12 cellular contexts compared by ENCODE assay signal in the genomic region with DNA sequence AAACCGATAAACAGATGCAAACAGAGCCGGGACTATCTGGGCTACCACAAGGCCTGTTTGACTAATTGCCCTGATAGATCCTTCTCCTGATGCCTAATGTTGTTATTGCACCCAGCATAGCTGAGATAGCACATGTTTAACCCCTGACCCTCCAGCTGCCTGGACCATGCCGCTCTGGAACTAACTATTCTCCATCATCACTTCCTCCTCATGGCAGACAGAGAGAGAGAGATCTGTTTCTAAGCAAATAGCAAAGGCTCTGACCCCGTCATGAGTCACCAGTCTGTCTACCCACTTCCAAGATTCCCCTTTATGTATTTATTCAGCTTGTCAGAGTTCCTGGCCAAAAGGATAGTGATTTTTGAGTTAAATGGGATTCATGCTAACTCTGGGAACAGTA. TPM values are rescaled to one million over a fixed set of nuclear protein-coding genes. Genes with fewer than 3 reads are reported as not detected.
DNase-seq lines count a peak whose midpoint lies in the region; ATAC-seq, FAIRE-seq and TF ChIP-seq lines count a peak whose summit lies in the region.
"Had no signal": no experiment of that assay in that cellular context is flagged by ENCODE, and none has a peak within 500 bp of the region (broad histone marks: within the 10 kb centered on the region; RNA-seq: fewer than 3 reads in every experiment).

No MANE protein-coding gene starts in this region.

- H3K27ac ChIP-seq in HUES48 (ENCODE audit: low read depth, low read length): peak overlapping the region; percentile 18
- peak overlapping the region; percentile 87 for H3K27ac ChIP-seq in brain microvascular endothelial cell
- H3K27ac ChIP-seq in HepG2 (ENCODE audit: extremely low read length, insufficient read depth, low read length): no peak overlapping the region

- H3K79me2 ChIP-seq in HepG2 (ENCODE audit: insufficient read depth, low read length): no peaks in the 10 kb centered on the region

- no peak for TF ChIP-seq POLR2A in HepG2 (IDR thresholded peaks at IDR 0.05; ENCODE audit: insufficient read depth in 1 of 2, low read depth in 2 of 2, low read length in 2 of 2)

- POLR2A ChIA-PET in HepG2 (lab: Yijun Ruan, JAX): no interaction called here

- H4K20me1 ChIP-seq in HepG2 (ENCODE audit: insufficient read depth, low read length): no peaks in the 10 kb centered on the region

- H2AFZ ChIP-seq in HepG2 (ENCODE audit: low read length): no peak overlapping the region

- H3K4me1 ChIP-seq in HUES48 (ENCODE audit: control insufficient read depth, insufficient read depth, low read length) (no peaks in the 10 kb centered on the region), HepG2 (ENCODE audit: insufficient read depth, low read length) (peaks cover 10% of the 10 kb centered on the region; the same call in 1 of the 2 replicates)

- TF ChIP-seq RAD21 in HepG2 (CRISPR knock-in tag; IDR thresholded peaks at IDR 0.05): no peak

- H3K9ac ChIP-seq in HUES48 (ENCODE audit: low read depth, low read length): no peak overlapping the region
- no peak overlapping the region for H3K9ac ChIP-seq in HepG2 (ENCODE audit: insufficient read depth, low read depth, low read length)

- ATAC-seq in HepG2: peak; percentile 95
- no peak for ATAC-seq in HG02840 (IDR thresholded peaks at IDR 0.05; ENCODE audit: low FRiP score, unreplicated experiment)

- no peak overlapping the region for H3K4me2 ChIP-seq in HepG2 (ENCODE audit: low read depth, low read length)

- H3K9me3 ChIP-seq in HUES48 (ENCODE audit: control insufficient read depth, insufficient read depth, low read length): no peaks in the 10 kb centered on the region
- peaks cover 29% of the 10 kb centered on the region for H3K9me3 ChIP-seq in HepG2 (ENCODE audit: low read length)

- 0 out of 4 replicates have a peak, but pooled peaks of 1 of the 2 experiments have one; percentile 9 for TF ChIP-seq EP300 in HepG2 (IDR thresholded peaks at IDR 0.05; ENCODE audit: low read depth in 2 of 2, low read length in 2 of 2)
- TF ChIP-seq EP300 in HepG2 (CRISPR knock-in tag; IDR thresholded peaks at IDR 0.05; ENCODE audit: borderline replicate concordance): no peak

- TF ChIP-seq CTCF in brain microvascular endothelial cell (IDR thresholded peaks at IDR 0.05; ENCODE audit: low read depth, low read length, missing control alignments) (peak; percentile 11), HepG2 (CRISPR knock-in tag; IDR thresholded peaks at IDR 0.05) (no peak)

- BruUV-seq in HepG2 (replicated peaks; lab: Mats Ljungman, UMichigan): no TSS peak

- H3K27me3 ChIP-seq in HUES48 (ENCODE audit: control insufficient read depth, insufficient read depth, low read length) (no peaks in the 10 kb centered on the region), brain microvascular endothelial cell (replicated peaks) (no peaks in the 10 kb centered on the region), HepG2 (ENCODE audit: control insufficient read depth in 1 of 2, insufficient read depth in 2 of 2, low read length in 2 of 2) (no peaks in the 10 kb centered on the region; a peak in 1 of 5 replicates)

- DNase-seq in AG08396 (ENCODE audit: low spot score): peak; percentile 60
- DNase-seq in brain microvascular endothelial cell: peak; percentile 99
- DNase-seq in HepG2 (ENCODE audit: low spot score): peak; percentile 77
- no peak for DNase-seq in NCI-H774 (lab: John Stamatoyannopoulos, UW)
- DNase-seq in stimulated activated naive CD4-positive, alpha-beta T cell treated with Interleukin-2 at 50 U/mL for 16 hours (lab: John Stamatoyannopoulos, UW): no peak
- DNase-seq in activated CD8-positive, alpha-beta memory T cell treated with anti-CD3 and anti-CD28 coated beads, Interleukin-2, amount 50 U/mL, for 4 hours: no peak
- DNase-seq: activated CD4-positive, alpha-beta T cell treated with anti-CD3 and anti-CD28 coated beads, Interleukin-2, amount 50 U/mL, for 1 hour; H7; NCI-H1694 had no signal

- 0% methylated on average over 3 of the region's 4 CpGs for WGBS in HepG2 (ENCODE audit: low lambda C conversion rate)

- no peaks in the 10 kb centered on the region for H3K36me3 ChIP-seq in HUES48 (ENCODE audit: control insufficient read depth, insufficient read depth, low read length)
- H3K36me3 ChIP-seq in brain microvascular endothelial cell (replicated peaks): no peaks in the 10 kb centered on the region
- no peaks in the 10 kb centered on the region for H3K36me3 ChIP-seq in HepG2 (replicated peaks in 1 of 2; ENCODE audit: control insufficient read depth in 1 of 2, insufficient read depth in 2 of 2, low read length in 2 of 2)

- intact Hi-C loops in HepG2 (cut with micrococcal nuclease; ENCODE audit: unreplicated experiment): loop anchor here (2.0 to 5.0 kb wide), 2 partner anchors 17 to 46 kb away; no protein-coding TSS in a partner anchor

- in situ Hi-C loops in brain microvascular endothelial cell (cut with HindIII; ENCODE audit: low pct_ligation_motif_present, low sequenced_read_pairs): no loop called here
- in situ Hi-C loops in HepG2 (cut with HindIII; ENCODE audit: extremely low pct_ligation_motif_present, low pct_unique_long_range_greater_than_20kb): no loop called here

- FAIRE-seq in HepG2 (lab: Jason Lieb, UNC): peak; percentile 51
- FAIRE-seq: G401.6 had no signal

- CTCF ChIA-PET in HepG2 (lab: Yijun Ruan, JAX; ENCODE audit: low intra/inter-chr PET ratio, low total read pairs): no interaction called here

- H3K4me3 ChIP-seq in HUES48 (ENCODE audit: low read depth, low read length) (no peak overlapping the region), brain microvascular endothelial cell (ENCODE audit: low read depth, low read length) (no peak overlapping the region), HepG2 (replicated peaks in 1 of 3; ENCODE audit: insufficient read depth in 1 of 3, low read depth in 2 of 3, low read length in 3 of 3) (no peak overlapping the region)

TF ChIP-seq in HepG2, 621 proteins besides CTCF, POLR2A, EP300 and RAD21 (continues in another document):
- TF ChIP-seq ZNF879 (CRISPR knock-in tag; IDR thresholded peaks at IDR 0.05): no peak
- no peak for TF ChIP-seq MXD4 (CRISPR knock-in tag; IDR thresholded peaks at IDR 0.05)
- no peak for TF ChIP-seq TGIF2 (CRISPR knock-in tag; IDR thresholded peaks at IDR 0.05)
- no peak for TF ChIP-seq NR3C1 (CRISPR knock-in tag; IDR thresholded peaks at IDR 0.05)
- TF ChIP-seq, protein P1, sequence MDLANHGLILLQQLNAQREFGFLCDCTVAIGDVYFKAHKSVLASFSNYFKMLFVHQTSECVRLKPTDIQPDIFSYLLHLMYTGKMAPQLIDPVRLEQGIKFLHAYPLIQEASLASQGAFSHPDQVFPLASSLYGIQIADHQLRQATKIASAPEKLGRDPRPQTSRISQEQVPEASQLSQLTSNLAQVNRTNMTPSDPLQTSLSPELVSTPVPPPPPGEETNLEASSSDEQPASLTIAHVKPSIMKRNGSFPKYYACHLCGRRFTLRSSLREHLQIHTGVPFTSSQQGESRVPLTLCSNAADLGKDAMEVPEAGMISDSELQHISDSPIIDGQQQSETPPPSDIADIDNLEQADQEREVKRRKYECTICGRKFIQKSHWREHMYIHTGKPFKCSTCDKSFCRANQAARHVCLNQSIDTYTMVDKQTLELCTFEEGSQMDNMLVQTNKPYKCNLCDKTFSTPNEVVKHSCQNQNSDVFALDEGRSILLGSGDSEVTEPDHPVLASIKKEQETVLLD (CRISPR knock-in tag; IDR thresholded peaks at IDR 0.05; ENCODE audit: low read depth): no peak
- no peak for TF ChIP-seq ZNF251 (CRISPR knock-in tag; IDR thresholded peaks at IDR 0.05)
- TF ChIP-seq, protein P2, sequence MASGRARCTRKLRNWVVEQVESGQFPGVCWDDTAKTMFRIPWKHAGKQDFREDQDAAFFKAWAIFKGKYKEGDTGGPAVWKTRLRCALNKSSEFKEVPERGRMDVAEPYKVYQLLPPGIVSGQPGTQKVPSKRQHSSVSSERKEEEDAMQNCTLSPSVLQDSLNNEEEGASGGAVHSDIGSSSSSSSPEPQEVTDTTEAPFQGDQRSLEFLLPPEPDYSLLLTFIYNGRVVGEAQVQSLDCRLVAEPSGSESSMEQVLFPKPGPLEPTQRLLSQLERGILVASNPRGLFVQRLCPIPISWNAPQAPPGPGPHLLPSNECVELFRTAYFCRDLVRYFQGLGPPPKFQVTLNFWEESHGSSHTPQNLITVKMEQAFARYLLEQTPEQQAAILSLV (CRISPR knock-in tag; IDR thresholded peaks at IDR 0.05; ENCODE audit: borderline replicate concordance): no peak
- peak; percentile 66 for TF ChIP-seq FOXA3 (CRISPR knock-in tag; IDR thresholded peaks at IDR 0.05)
- TF ChIP-seq ZNF256 (CRISPR knock-in tag; conservative IDR thresholded peaks at IDR 0.05): no peak
- TF ChIP-seq ZNF792 (CRISPR knock-in tag; IDR thresholded peaks at IDR 0.05): peak; percentile 86
- TF ChIP-seq JUND (CRISPR knock-in tag; IDR thresholded peaks at IDR 0.05): peak; percentile 78
- no peak for TF ChIP-seq SNRNP70 (IDR thresholded peaks at IDR 0.05; ENCODE audit: low read depth, low read length)

RNA-seq across cellular contexts. Expression of a gene that starts 58.2 kb away (rescaled TPM):
- total RNA-seq in HepG2 (2016; rRNA removed; fragmentation: Illumina TruSeq; extraction: Trizol): not detected in 2 replicates
- total RNA-seq in HepG2 (2016; cell fraction: cytosol; rRNA removed; fragmentation: Illumina TruSeq; extraction: Trizol; ENCODE audit: low read depth): not detected in 2 replicates
- total RNA-seq in HepG2 (2016; cell fraction: insoluble cytoplasmic fraction; rRNA removed; fragmentation: Illumina TruSeq; extraction: Trizol): not detected in 2 replicates
- not detected in 2 replicates for total RNA-seq in HepG2 (2016; cell fraction: membrane; rRNA removed; fragmentation: Illumina TruSeq; extraction: Trizol)
- 0.06 TPM in 1 of 2 replicates, not detected in the other for total RNA-seq in HepG2 (2016; cell fraction: nucleus; rRNA removed; fragmentation: Illumina TruSeq; extraction: Trizol)
- 0.16 TPM in 1 of 2 replicates, not detected in the other for polyA plus RNA-seq in HepG2 (2011; rRNA removed)
- polyA plus RNA-seq in HepG2 (2011; cell fraction: cytosol; rRNA removed): not detected in 2 replicates
- polyA plus RNA-seq in HepG2 (2011; cell fraction: nucleus; rRNA removed): not detected in 2 replicates
- polyA plus RNA-seq in HepG2 (2012): not detected in 2 replicates
- not detected in 2 replicates for polyA plus RNA-seq in HepG2 (2016; cell fraction: cytosol; fragmentation: Illumina TruSeq; extraction: Trizol; ENCODE audit: low read depth)
- not detected in 2 replicates for polyA plus RNA-seq in HepG2 (2016; cell fraction: insoluble cytoplasmic fraction; fragmentation: Illumina TruSeq; extraction: Trizol; ENCODE audit: low read depth)
- polyA plus RNA-seq in HepG2 (2016; cell fraction: membrane; fragmentation: Illumina TruSeq; extraction: Trizol; ENCODE audit: low read depth): not detected in 2 replicates
- polyA plus RNA-seq in HepG2 (2016; cell fraction: nucleus; fragmentation: Illumina TruSeq; extraction: Trizol; ENCODE audit: insufficient read depth, low read depth): not detected in 2 replicates
- 7.6 TPM in 1 of 2 replicates, not detected in the other for polyA minus RNA-seq in HepG2 (2011; rRNA and poly(A)+ RNA removed; ENCODE audit: low replicate concordance)
- polyA minus RNA-seq in HepG2 (2011; cell fraction: cytosol; rRNA and poly(A)+ RNA removed): not detected in 2 replicates
- polyA minus RNA-seq in HepG2 (2011; cell fraction: nucleus; rRNA and poly(A)+ RNA removed): 0.26 TPM in 1 of 2 replicates, not detected in the other

Comparison
In these comparisons a context has a peak if more than half of its experiments do, and no peak if none do; other contexts are left out.
1. DNase-seq: peak in AG08396 (single experiment), brain microvascular endothelial cell (single experiment) and HepG2 (single experiment); none in NCI-H774 (single experiment), stimulated activated naive CD4-positive, alpha-beta T cell treated with Interleukin-2 at 50 U/mL for 16 hours (single experiment) and activated CD8-positive, alpha-beta memory T cell treated with anti-CD3 and anti-CD28 coated beads, Interleukin-2, amount 50 U/mL, for 4 hours (single experiment).